ENCODE assay signal across 1 cellular context in the genomic region with DNA sequence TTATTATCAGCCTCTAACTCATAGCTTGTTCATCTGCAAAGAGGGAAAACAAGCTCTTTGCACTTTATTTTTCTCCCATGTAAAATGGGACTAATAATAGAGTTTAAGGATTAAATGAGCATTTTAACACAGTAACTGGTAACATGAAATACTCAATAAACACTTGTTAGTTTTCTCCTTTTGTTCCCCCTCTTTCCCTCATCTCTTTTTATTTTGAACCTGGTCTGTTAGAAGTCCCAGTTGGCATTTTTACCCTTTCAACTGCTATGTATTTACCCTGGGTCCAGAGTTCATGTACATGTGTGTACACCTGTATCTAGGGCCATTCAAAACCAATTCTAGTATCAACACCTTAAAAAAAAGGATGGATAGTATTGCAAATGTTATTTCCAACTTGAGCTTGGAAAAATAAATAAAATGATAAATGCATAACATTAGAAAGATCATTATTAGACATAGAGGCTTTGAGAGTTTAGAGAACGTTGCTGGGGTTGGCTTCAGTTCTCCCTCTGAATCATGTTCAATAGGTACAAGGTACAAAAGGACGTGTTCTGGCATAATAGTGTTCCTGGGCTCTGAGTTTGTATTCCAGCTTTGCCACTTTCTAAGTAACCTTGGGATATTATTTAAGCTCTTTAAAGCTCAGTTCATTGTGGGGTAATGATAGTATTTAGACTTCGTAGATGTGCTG.
TF ChIP-seq lines count a peak whose summit lies in the region.

No MANE protein-coding gene starts in this region.

TF ChIP-seq in HepG2, 621 proteins besides CTCF, POLR2A, EP300 and RAD21 (continued from another document and continues in another):
- TF ChIP-seq, protein P1, sequence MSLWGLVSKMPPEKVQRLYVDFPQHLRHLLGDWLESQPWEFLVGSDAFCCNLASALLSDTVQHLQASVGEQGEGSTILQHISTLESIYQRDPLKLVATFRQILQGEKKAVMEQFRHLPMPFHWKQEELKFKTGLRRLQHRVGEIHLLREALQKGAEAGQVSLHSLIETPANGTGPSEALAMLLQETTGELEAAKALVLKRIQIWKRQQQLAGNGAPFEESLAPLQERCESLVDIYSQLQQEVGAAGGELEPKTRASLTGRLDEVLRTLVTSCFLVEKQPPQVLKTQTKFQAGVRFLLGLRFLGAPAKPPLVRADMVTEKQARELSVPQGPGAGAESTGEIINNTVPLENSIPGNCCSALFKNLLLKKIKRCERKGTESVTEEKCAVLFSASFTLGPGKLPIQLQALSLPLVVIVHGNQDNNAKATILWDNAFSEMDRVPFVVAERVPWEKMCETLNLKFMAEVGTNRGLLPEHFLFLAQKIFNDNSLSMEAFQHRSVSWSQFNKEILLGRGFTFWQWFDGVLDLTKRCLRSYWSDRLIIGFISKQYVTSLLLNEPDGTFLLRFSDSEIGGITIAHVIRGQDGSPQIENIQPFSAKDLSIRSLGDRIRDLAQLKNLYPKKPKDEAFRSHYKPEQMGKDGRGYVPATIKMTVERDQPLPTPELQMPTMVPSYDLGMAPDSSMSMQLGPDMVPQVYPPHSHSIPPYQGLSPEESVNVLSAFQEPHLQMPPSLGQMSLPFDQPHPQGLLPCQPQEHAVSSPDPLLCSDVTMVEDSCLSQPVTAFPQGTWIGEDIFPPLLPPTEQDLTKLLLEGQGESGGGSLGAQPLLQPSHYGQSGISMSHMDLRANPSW (CRISPR knock-in tag; IDR thresholded peaks at IDR 0.05; ENCODE audit: borderline replicate concordance) = peak; percentile 39; the same call in 1 of the 2 replicates
- TF ChIP-seq, protein P2, sequence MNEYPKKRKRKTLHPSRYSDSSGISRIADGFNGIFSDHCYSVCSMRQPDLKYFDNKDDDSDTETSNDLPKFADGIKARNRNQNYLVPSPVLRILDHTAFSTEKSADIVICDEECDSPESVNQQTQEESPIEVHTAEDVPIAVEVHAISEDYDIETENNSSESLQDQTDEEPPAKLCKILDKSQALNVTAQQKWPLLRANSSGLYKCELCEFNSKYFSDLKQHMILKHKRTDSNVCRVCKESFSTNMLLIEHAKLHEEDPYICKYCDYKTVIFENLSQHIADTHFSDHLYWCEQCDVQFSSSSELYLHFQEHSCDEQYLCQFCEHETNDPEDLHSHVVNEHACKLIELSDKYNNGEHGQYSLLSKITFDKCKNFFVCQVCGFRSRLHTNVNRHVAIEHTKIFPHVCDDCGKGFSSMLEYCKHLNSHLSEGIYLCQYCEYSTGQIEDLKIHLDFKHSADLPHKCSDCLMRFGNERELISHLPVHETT (CRISPR knock-in tag; conservative IDR thresholded peaks at IDR 0.05) = no peak
- TF ChIP-seq CREM (IDR thresholded peaks at IDR 0.05) (peak; percentile 89), CREM (CRISPR knock-in tag; IDR thresholded peaks at IDR 0.05) (no peak), NFE2L1 (CRISPR knock-in tag; IDR thresholded peaks at IDR 0.05; ENCODE audit: borderline replicate concordance) (no peak), SIX1 (CRISPR knock-in tag; IDR thresholded peaks at IDR 0.05; ENCODE audit: borderline replicate concordance) (0 out of 2 replicates have a peak, but pooled peaks have one; percentile 33), ETS1 (CRISPR knock-in tag; IDR thresholded peaks at IDR 0.05) (no peak), KAT2B (IDR thresholded peaks at IDR 0.05; ENCODE audit: borderline replicate concordance, low read depth, low read length) (no peak), HDAC1 (CRISPR knock-in tag; IDR thresholded peaks at IDR 0.05) (peak; percentile 73), ZSCAN29 (CRISPR knock-in tag; conservative IDR thresholded peaks at IDR 0.05) (0 out of 2 replicates have a peak, but pooled peaks have one; percentile 22), GATA4 (IDR thresholded peaks at IDR 0.05; ENCODE audit: borderline replicate concordance, low read depth) (peak; percentile 79; the same call in 1 of the 2 replicates), ZMAT3 (CRISPR knock-in tag; conservative IDR thresholded peaks at IDR 0.05) (no peak; the same call in 1 of the 2 replicates), ISL2 (CRISPR knock-in tag; IDR thresholded peaks at IDR 0.05) (peak; percentile 86), ZBTB40 (IDR thresholded peaks at IDR 0.05) (peak; percentile 13; the same call in 1 of the 2 replicates), ZBTB40 (CRISPR knock-in tag; IDR thresholded peaks at IDR 0.05) (no peak), PATZ1 (CRISPR knock-in tag; IDR thresholded peaks at IDR 0.05) (peak; percentile 37; the same call in 1 of the 2 replicates), FOXK1 (CRISPR knock-in tag; IDR thresholded peaks at IDR 0.05; ENCODE audit: borderline replicate concordance, low read depth) (peak; percentile 30; the same call in 1 of the 2 replicates), GATAD2A (CRISPR knock-in tag; IDR thresholded peaks at IDR 0.05) (peak; percentile 85), ZEB1 (IDR thresholded peaks at IDR 0.05; ENCODE audit: insufficient replicate concordance, low read depth) (peak; percentile 91), FOXK2 (IDR thresholded peaks at IDR 0.05) (peak; percentile 13; the same call in 1 of the 2 replicates), DBP (CRISPR knock-in tag; IDR thresholded peaks at IDR 0.05; ENCODE audit: not compliant biosample characterization) (peak; percentile 35), TCF12 (IDR thresholded peaks at IDR 0.05) (no peak), TCF12 (CRISPR knock-in tag; IDR thresholded peaks at IDR 0.05) (no peak)
- TF ChIP-seq, protein P3, sequence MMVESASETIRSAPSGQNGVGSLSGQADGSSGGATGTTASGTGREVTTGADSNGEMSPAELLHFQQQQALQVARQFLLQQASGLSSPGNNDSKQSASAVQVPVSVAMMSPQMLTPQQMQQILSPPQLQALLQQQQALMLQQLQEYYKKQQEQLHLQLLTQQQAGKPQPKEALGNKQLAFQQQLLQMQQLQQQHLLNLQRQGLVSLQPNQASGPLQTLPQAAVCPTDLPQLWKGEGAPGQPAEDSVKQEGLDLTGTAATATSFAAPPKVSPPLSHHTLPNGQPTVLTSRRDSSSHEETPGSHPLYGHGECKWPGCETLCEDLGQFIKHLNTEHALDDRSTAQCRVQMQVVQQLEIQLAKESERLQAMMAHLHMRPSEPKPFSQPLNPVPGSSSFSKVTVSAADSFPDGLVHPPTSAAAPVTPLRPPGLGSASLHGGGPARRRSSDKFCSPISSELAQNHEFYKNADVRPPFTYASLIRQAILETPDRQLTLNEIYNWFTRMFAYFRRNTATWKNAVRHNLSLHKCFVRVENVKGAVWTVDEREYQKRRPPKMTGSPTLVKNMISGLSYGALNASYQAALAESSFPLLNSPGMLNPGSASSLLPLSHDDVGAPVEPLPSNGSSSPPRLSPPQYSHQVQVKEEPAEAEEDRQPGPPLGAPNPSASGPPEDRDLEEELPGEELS (CRISPR knock-in tag; IDR thresholded peaks at IDR 0.05) = peak; percentile 80
- TF ChIP-seq, protein P4, sequence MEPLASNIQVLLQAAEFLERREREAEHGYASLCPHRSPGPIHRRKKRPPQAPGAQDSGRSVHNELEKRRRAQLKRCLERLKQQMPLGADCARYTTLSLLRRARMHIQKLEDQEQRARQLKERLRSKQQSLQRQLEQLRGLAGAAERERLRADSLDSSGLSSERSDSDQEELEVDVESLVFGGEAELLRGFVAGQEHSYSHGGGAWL (CRISPR knock-in tag; IDR thresholded peaks at IDR 0.05) = no peak
- TF ChIP-seq, protein P5, sequence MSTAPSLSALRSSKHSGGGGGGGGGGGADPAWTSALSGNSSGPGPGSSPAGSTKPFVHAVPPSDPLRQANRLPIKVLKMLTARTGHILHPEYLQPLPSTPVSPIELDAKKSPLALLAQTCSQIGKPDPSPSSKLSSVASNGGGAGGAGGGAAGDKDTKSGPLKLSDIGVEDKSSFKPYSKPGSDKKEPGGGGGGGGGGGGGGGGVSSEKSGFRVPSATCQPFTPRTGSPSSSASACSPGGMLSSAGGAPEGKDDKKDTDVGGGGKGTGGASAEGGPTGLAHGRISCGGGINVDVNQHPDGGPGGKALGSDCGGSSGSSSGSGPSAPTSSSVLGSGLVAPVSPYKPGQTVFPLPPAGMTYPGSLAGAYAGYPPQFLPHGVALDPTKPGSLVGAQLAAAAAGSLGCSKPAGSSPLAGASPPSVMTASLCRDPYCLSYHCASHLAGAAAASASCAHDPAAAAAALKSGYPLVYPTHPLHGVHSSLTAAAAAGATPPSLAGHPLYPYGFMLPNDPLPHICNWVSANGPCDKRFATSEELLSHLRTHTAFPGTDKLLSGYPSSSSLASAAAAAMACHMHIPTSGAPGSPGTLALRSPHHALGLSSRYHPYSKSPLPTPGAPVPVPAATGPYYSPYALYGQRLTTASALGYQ (CRISPR knock-in tag; IDR thresholded peaks at IDR 0.05) = peak; percentile 81; the same call in 1 of the 2 replicates
